Comparison of ENCODE assay signal across 1 cellular context in the genomic region with DNA sequence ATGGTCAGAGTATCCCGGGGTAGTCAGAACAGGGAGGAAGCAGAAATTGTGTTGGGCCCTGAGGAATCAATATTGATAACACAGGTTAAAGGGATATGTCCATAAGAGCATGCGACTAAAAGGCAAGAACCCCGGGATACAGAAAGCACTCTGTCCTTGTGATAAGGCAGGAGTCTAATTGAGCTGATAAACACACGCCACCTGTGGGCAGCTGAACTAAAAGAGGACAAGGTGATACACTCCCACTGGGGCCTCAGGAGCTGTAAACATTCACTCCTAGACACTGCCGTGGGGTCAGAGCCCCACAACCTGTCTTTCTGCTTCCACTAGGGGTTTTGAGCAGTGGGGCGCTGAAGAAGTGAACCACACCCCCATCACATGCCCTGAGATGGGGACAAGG.
TF ChIP-seq lines count a peak whose summit lies in the region.

No MANE protein-coding gene starts in this region.

TF ChIP-seq in A549, 52 proteins besides CTCF, POLR2A, EP300 and RAD21 (continued from another document):
- TF ChIP-seq ZC3H11A (IDR thresholded peaks at IDR 0.05) (no peak), NFE2L2 (conservative IDR thresholded peaks at IDR 0.05; ENCODE audit: low read length) (no peak), TP53 (CRISPR knock-in tag; IDR thresholded peaks at IDR 0.05) (no peak), JUNB (IDR thresholded peaks at IDR 0.05) (no peak), CBX2 (IDR thresholded peaks at IDR 0.05; ENCODE audit: borderline replicate concordance, low read depth) (no peak), KDM5A (IDR thresholded peaks at IDR 0.05) (no peak), SMC3 (IDR thresholded peaks at IDR 0.05) (no peak), KDM1A (IDR thresholded peaks at IDR 0.05; ENCODE audit: low read depth) (no peak), FOSB (CRISPR knock-in tag; IDR thresholded peaks at IDR 0.05) (no peak), EHMT2 (IDR thresholded peaks at IDR 0.05; ENCODE audit: low read depth) (no peak)
- TF ChIP-seq, protein P1, sequence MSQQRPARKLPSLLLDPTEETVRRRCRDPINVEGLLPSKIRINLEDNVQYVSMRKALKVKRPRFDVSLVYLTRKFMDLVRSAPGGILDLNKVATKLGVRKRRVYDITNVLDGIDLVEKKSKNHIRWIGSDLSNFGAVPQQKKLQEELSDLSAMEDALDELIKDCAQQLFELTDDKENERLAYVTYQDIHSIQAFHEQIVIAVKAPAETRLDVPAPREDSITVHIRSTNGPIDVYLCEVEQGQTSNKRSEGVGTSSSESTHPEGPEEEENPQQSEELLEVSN (IDR thresholded peaks at IDR 0.05; ENCODE audit: borderline replicate concordance, low read depth), result no peak
TF ChIP-seq in A549: peak in this region for 0.
